In the genomic region with DNA sequence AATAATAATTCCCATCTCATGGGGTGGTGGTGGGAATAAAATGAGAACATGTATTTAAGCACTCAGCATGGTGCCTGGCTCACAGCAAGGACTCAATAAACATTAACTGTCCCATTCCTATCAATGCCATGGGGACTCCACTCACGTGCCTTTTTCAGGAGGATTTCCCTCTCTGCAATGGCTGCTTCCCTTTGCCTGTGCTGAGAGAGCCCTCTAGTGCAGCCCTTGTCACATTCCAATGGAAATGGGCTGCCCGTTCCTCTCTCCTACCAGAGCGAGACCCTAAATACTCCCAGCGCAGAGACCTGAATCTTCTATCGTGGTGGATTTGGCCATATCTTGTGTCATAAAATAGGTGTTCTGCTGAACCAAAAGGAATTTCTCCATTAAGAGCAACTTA, we compare ENCODE assay signal across 9 cellular contexts.
A peak's percentile ranks its signal among the peaks of the same experiment; 100 is the strongest.
DNase-seq lines count a peak whose midpoint lies in the region; ATAC-seq and TF ChIP-seq lines count a peak whose summit lies in the region.
"Had no signal": no experiment of that assay in that cellular context is flagged by ENCODE, and none has a peak within 500 bp of the region (broad histone marks: within the 10 kb centered on the region; RNA-seq: fewer than 3 reads in every experiment).

No MANE protein-coding gene starts in this region.

- H3K4me3 ChIP-seq in neural cell (ENCODE audit: low read length) = no peak overlapping the region

- no peak overlapping the region for H3K27ac Mint-ChIP-seq in endothelial cell (ENCODE audit: unreplicated experiment)
- no peak overlapping the region for H3K27ac Mint-ChIP-seq in activated CD4-positive, alpha-beta memory T cell treated with anti-CD3 and anti-CD28 coated beads for 36 hours
- H3K27ac Mint-ChIP-seq: stimulated activated effector memory CD8-positive, alpha-beta T cell treated with anti-CD3 and anti-CD28 coated beads, Interleukin-12 subunit alpha, Interleukin-12 subunit beta, amount 100 ng/mL, for 72 hours had no signal

- peaks cover 10% of the 10 kb centered on the region for H3K4me1 Mint-ChIP-seq in endothelial cell (ENCODE audit: unreplicated experiment)
- no peaks in the 10 kb centered on the region for H3K4me1 Mint-ChIP-seq in activated CD4-positive, alpha-beta memory T cell treated with anti-CD3 and anti-CD28 coated beads for 36 hours (ENCODE audit: low read depth)
- H3K4me1 Mint-ChIP-seq: stimulated activated effector memory CD8-positive, alpha-beta T cell treated with anti-CD3 and anti-CD28 coated beads, Interleukin-12 subunit alpha, Interleukin-12 subunit beta, amount 100 ng/mL, for 72 hours had no signal

- DNase-seq in ELF-1 (ENCODE audit: low read depth, low spot score) (peak; percentile 72), NCI-H345 (lab: John Stamatoyannopoulos, UW) (peak; percentile 56), endothelial cell (ENCODE audit: low spot score) (peak; percentile 51), HK-2 (ENCODE audit: unreplicated experiment) (no peak), erythroblast (lab: John Stamatoyannopoulos, UW) (no peak)
- DNase-seq in activated CD4-positive, alpha-beta memory T cell treated with anti-CD3 and anti-CD28 coated beads for 36 hours = no peak

- H3K27ac ChIP-seq in neural cell (ENCODE audit: low read length) = no peak overlapping the region

- no peak for TF ChIP-seq POLR2A in erythroblast (IDR thresholded peaks at IDR 0.05; ENCODE audit: low read length)

- peak; percentile 99 for TF ChIP-seq RAD21 in neural cell (conservative IDR thresholded peaks at IDR 0.05)

- H3K79me2 ChIP-seq in neural cell (replicated peaks; ENCODE audit: insufficient read depth, low read length) = no peaks in the 10 kb centered on the region

- CTCF ChIA-PET in activated CD4-positive, alpha-beta memory T cell treated with anti-CD3 and anti-CD28 coated beads for 36 hours (lab: Charles Lee) = no interaction called here

- ATAC-seq in HG03159 (IDR thresholded peaks at IDR 0.05; ENCODE audit: unreplicated experiment) = no peak
- ATAC-seq: stimulated activated effector memory CD8-positive, alpha-beta T cell treated with anti-CD3 and anti-CD28 coated beads, Interleukin-12 subunit alpha, Interleukin-12 subunit beta, amount 100 ng/mL, for 72 hours had no signal

- H3K36me3 ChIP-seq in neural cell (ENCODE audit: insufficient read depth, low read length) = no peaks in the 10 kb centered on the region

- H2AFZ ChIP-seq in neural cell (ENCODE audit: low read depth, low read length) = no peak overlapping the region

- intact Hi-C loops in activated CD4-positive, alpha-beta memory T cell treated with anti-CD3 and anti-CD28 coated beads for 36 hours (cut with micrococcal nuclease) = no loop called here

- H3K9me3 ChIP-seq in neural cell (ENCODE audit: low read length) = no peaks in the 10 kb centered on the region

- no peaks in the 10 kb centered on the region for H3K27me3 ChIP-seq in neural cell (ENCODE audit: insufficient read depth, low read depth, low read length)

- TF ChIP-seq CTCF in endothelial cell (IDR thresholded peaks at IDR 0.05; ENCODE audit: unreplicated experiment) = no peak
- TF ChIP-seq CTCF in neural cell (IDR thresholded peaks at IDR 0.05; ENCODE audit: poor library complexity, severe bottlenecking) = peak; percentile 94

- no peaks in the 10 kb centered on the region for H3K9me2 ChIP-seq in neural cell (ENCODE audit: insufficient read depth, low read length)

- no peak overlapping the region for H3K4me2 ChIP-seq in neural cell (ENCODE audit: low read length)

- no peak overlapping the region for H3K4me3 Mint-ChIP-seq in endothelial cell (ENCODE audit: unreplicated experiment)
- H3K4me3 Mint-ChIP-seq in activated CD4-positive, alpha-beta memory T cell treated with anti-CD3 and anti-CD28 coated beads for 36 hours = no peak overlapping the region
- H3K4me3 Mint-ChIP-seq: stimulated activated effector memory CD8-positive, alpha-beta T cell treated with anti-CD3 and anti-CD28 coated beads, Interleukin-12 subunit alpha, Interleukin-12 subunit beta, amount 100 ng/mL, for 72 hours had no signal

- H3K9me3 Mint-ChIP-seq in endothelial cell (ENCODE audit: unreplicated experiment) = no peaks in the 10 kb centered on the region
- H3K9me3 Mint-ChIP-seq in activated CD4-positive, alpha-beta memory T cell treated with anti-CD3 and anti-CD28 coated beads for 36 hours = no peaks in the 10 kb centered on the region

- H4K20me1 ChIP-seq in neural cell (ENCODE audit: insufficient read depth) = no peaks in the 10 kb centered on the region

- TF ChIP-seq EP300 in neural cell (conservative IDR thresholded peaks at IDR 0.05; ENCODE audit: poor library complexity, severe bottlenecking) = no peak

- H3K36me3 Mint-ChIP-seq in endothelial cell (ENCODE audit: low read depth, unreplicated experiment) = peaks cover 4% of the 10 kb centered on the region
- H3K36me3 Mint-ChIP-seq in activated CD4-positive, alpha-beta memory T cell treated with anti-CD3 and anti-CD28 coated beads for 36 hours = no peaks in the 10 kb centered on the region
- H3K36me3 Mint-ChIP-seq: stimulated activated effector memory CD8-positive, alpha-beta T cell treated with anti-CD3 and anti-CD28 coated beads, Interleukin-12 subunit alpha, Interleukin-12 subunit beta, amount 100 ng/mL, for 72 hours had no signal

- no peaks in the 10 kb centered on the region for H3F3A ChIP-seq in neural cell (ENCODE audit: insufficient read depth, low read length, poor library complexity, severe bottlenecking)

- peaks cover 6% of the 10 kb centered on the region for H3K27me3 Mint-ChIP-seq in endothelial cell (ENCODE audit: unreplicated experiment)
- H3K27me3 Mint-ChIP-seq in activated CD4-positive, alpha-beta memory T cell treated with anti-CD3 and anti-CD28 coated beads for 36 hours = peaks cover 28% of the 10 kb centered on the region

- H3K9ac ChIP-seq in neural cell (ENCODE audit: low read length) = no peak overlapping the region

- POLR2A ChIA-PET in activated CD4-positive, alpha-beta memory T cell treated with anti-CD3 and anti-CD28 coated beads for 36 hours (lab: Charles Lee) = no interaction called here

TF ChIP-seq in neural cell, 6 proteins besides CTCF, POLR2A, EP300 and RAD21:
- TF ChIP-seq MXI1 (conservative IDR thresholded peaks at IDR 0.05; ENCODE audit: poor library complexity, severe bottlenecking) (peak; percentile 45), POLR2AphosphoS5 (IDR thresholded peaks at IDR 0.05) (no peak), TAF1 (IDR thresholded peaks at IDR 0.05; ENCODE audit: low read depth) (no peak), SMC3 (conservative IDR thresholded peaks at IDR 0.05; ENCODE audit: poor library complexity) (peak; percentile 99)
- TF ChIP-seq, protein P1, sequence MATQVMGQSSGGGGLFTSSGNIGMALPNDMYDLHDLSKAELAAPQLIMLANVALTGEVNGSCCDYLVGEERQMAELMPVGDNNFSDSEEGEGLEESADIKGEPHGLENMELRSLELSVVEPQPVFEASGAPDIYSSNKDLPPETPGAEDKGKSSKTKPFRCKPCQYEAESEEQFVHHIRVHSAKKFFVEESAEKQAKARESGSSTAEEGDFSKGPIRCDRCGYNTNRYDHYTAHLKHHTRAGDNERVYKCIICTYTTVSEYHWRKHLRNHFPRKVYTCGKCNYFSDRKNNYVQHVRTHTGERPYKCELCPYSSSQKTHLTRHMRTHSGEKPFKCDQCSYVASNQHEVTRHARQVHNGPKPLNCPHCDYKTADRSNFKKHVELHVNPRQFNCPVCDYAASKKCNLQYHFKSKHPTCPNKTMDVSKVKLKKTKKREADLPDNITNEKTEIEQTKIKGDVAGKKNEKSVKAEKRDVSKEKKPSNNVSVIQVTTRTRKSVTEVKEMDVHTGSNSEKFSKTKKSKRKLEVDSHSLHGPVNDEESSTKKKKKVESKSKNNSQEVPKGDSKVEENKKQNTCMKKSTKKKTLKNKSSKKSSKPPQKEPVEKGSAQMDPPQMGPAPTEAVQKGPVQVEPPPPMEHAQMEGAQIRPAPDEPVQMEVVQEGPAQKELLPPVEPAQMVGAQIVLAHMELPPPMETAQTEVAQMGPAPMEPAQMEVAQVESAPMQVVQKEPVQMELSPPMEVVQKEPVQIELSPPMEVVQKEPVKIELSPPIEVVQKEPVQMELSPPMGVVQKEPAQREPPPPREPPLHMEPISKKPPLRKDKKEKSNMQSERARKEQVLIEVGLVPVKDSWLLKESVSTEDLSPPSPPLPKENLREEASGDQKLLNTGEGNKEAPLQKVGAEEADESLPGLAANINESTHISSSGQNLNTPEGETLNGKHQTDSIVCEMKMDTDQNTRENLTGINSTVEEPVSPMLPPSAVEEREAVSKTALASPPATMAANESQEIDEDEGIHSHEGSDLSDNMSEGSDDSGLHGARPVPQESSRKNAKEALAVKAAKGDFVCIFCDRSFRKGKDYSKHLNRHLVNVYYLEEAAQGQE (IDR thresholded peaks at IDR 0.05; ENCODE audit: borderline replicate concordance) = no peak

Comparison
In these comparisons a context has a peak if more than half of its experiments do, and no peak if none do; other contexts are left out.
1. DNase-seq: peak in ELF-1 (single experiment), NCI-H345 (single experiment) and endothelial cell (single experiment); none in HK-2 (single experiment), erythroblast (0 of 2) and activated CD4-positive, alpha-beta memory T cell treated with anti-CD3 and anti-CD28 coated beads for 36 hours (single experiment).